In genomic region chr17:7574176-7574953, GRCh38 we compare ENCODE assay signal across 8 cellular contexts. TPM values are rescaled to one million over a fixed set of nuclear protein-coding genes. Genes with fewer than 3 reads are reported as not detected.
DNase-seq lines count a peak whose midpoint lies in the region; ATAC-seq and TF ChIP-seq lines count a peak whose summit lies in the region.

No MANE protein-coding gene starts in this region.

- peak overlapping the region; percentile 95 for H3K4me3 ChIP-seq in GM06990 (replicated peaks; ENCODE audit: low read depth, low read length)
- H3K4me3 ChIP-seq in Peyer's patch = peak overlapping the region; percentile 93 to 100 (median 98)
- H3K4me3 ChIP-seq in epithelial cell of proximal tubule (ENCODE audit: low read depth, low read length) = peak overlapping the region; percentile 85
- H3K4me3 ChIP-seq in parathyroid adenoma (ENCODE audit: low read depth, low read length) = peak overlapping the region; percentile 100

- H3K36me3 ChIP-seq in GM06990 (ENCODE audit: control insufficient read depth, insufficient read depth, low read length) (peaks cover 39% of the 10 kb centered on the region), Peyer's patch (peaks cover 0 to 71% (median 0%) of the 10 kb centered on the region in 3 donors), parathyroid adenoma (ENCODE audit: control insufficient read depth, insufficient read depth, low read length) (no peaks in the 10 kb centered on the region)

- peaks cover 16% of the 10 kb centered on the region for H3K79me2 ChIP-seq in parathyroid adenoma

- ATAC-seq in HG03571 (IDR thresholded peaks at IDR 0.05; ENCODE audit: unreplicated experiment) = no peak
- ATAC-seq in GM18873 (IDR thresholded peaks at IDR 0.05; ENCODE audit: low FRiP score, unreplicated experiment) = no peak
- ATAC-seq in HG02623 (IDR thresholded peaks at IDR 0.05; ENCODE audit: unreplicated experiment) = no peak

- H3K4me1 ChIP-seq in Peyer's patch = peaks cover 4 to 53% (median 22%) of the 10 kb centered on the region in 4 donors
- peaks cover 9% of the 10 kb centered on the region for H3K4me1 ChIP-seq in parathyroid adenoma

- peak overlapping the region; percentile 63 for H3K4me2 ChIP-seq in parathyroid adenoma (ENCODE audit: low read length)

- DNase-seq in GM06990 (ENCODE audit: extremely low read depth, insufficient read length) (no peak), Peyer's patch (no peak), epithelial cell of proximal tubule (ENCODE audit: low read depth) (no peak), putamen (ENCODE audit: low spot score) (no peak)

- H3K27me3 ChIP-seq in GM06990 (replicated peaks; ENCODE audit: control insufficient read depth, insufficient read depth, low read length) (no peaks in the 10 kb centered on the region), Peyer's patch (no peaks in the 10 kb centered on the region), parathyroid adenoma (ENCODE audit: control insufficient read depth, insufficient read depth, low read length) (no peaks in the 10 kb centered on the region)

- TF ChIP-seq POLR2A in Peyer's patch (IDR thresholded peaks at IDR 0.05) = no peak

- no peak for TF ChIP-seq CTCF in GM06990 (IDR thresholded peaks at IDR 0.05; ENCODE audit: insufficient read depth, low read length, poor library complexity, severe bottlenecking)
- no peak for TF ChIP-seq CTCF in Peyer's patch (IDR thresholded peaks at IDR 0.05)
- no peak for TF ChIP-seq CTCF in epithelial cell of proximal tubule (conservative IDR thresholded peaks at IDR 0.05; ENCODE audit: low read depth, low read length)
- no peak for TF ChIP-seq CTCF in parathyroid adenoma (IDR thresholded peaks at IDR 0.05)

- H3K9me3 ChIP-seq in Peyer's patch = no peaks in the 10 kb centered on the region
- H3K9me3 ChIP-seq in parathyroid adenoma (ENCODE audit: control insufficient read depth, low read length) = no peaks in the 10 kb centered on the region

- H3K27ac ChIP-seq in Peyer's patch (peak overlapping the region; percentile 99 to 100 (median 100)), parathyroid adenoma (peak overlapping the region; percentile 97)

- H3K9ac ChIP-seq in parathyroid adenoma = no peak overlapping the region

- H2AFZ ChIP-seq in parathyroid adenoma = no peak overlapping the region

RNA-seq across cellular contexts. Expression of gene CD68, which starts 5.1 kb away (rescaled TPM):
- total RNA-seq in Peyer's patch (100 to 1,000 TPM in 3 of 4 donors, 10 to 100 TPM in 1; 42.1 to 149 (median 124) TPM), epithelial cell of proximal tubule (10.7 and 16.7 TPM in 2 replicates)

RNA-seq across cellular contexts. Expression of gene MPDU1, which starts 9.3 kb away (rescaled TPM):
- total RNA-seq in Peyer's patch = 100 to 1,000 TPM in 3 of 4 donors, 10 to 100 TPM in 1; 37.1 to 236 (median 125) TPM
- total RNA-seq in epithelial cell of proximal tubule = 236 and 272 TPM in 2 replicates

RNA-seq across cellular contexts. Expression of gene SENP3, which starts 12.6 kb away (rescaled TPM):
- total RNA-seq in Peyer's patch (10 to 100 TPM; 31.4 to 47.7 (median 43.7) TPM), epithelial cell of proximal tubule (62.9 and 113 TPM in 2 replicates)

RNA-seq across cellular contexts. Expression of gene SOX15, which starts 15.5 kb away (rescaled TPM):
- total RNA-seq in Peyer's patch = 1 to 10 TPM in 3 of 4 donors, not detected in 1; 1.9 to 2.7 (median 2.4) TPM
- 18.7 and 19.0 TPM in 2 replicates for total RNA-seq in epithelial cell of proximal tubule

RNA-seq across cellular contexts. Expression of gene TNFSF13, which starts 15.8 kb away (rescaled TPM):
- total RNA-seq in Peyer's patch (10 to 100 TPM in 3 of 4 donors, 1 to 10 TPM in 1; 5.0 to 54.4 (median 38.7) TPM), epithelial cell of proximal tubule (5.2 and 6.4 TPM in 2 replicates)
